ENCODE assay signal across 20 cellular contexts in genomic region chr17:6328279-6328678, GRCh38.
DNase-seq lines count a peak whose midpoint lies in the region; ATAC-seq and TF ChIP-seq lines count a peak whose summit lies in the region.
"Had no signal": no experiment of that assay in that cellular context is flagged by ENCODE, and none has a peak within 500 bp of the region (broad histone marks: within the 10 kb centered on the region; RNA-seq: fewer than 3 reads in every experiment).

No MANE protein-coding gene starts in this region.

- H3K27ac Mint-ChIP-seq in WTC11: no peak overlapping the region
- no peak overlapping the region for H3K27ac Mint-ChIP-seq in activated naive CD8-positive, alpha-beta T cell treated with anti-CD3 and anti-CD28 coated beads, Interleukin-2, amount 50 U/mL, for 24 hours
- H3K27ac Mint-ChIP-seq: activated B cell treated with CpG ODN at 0.5 μM for 24 hours, immature natural killer cell had no signal

- H3K9me3 ChIP-seq in heart right ventricle (no peaks in the 10 kb centered on the region), right cardiac atrium (ENCODE audit: control insufficient read depth, low read length) (no peaks in the 10 kb centered on the region), skeletal muscle tissue (ENCODE audit: control insufficient read depth in 3 of 3, low read length in 3 of 3) (peaks cover 0 to 2% (median 0%) of the 10 kb centered on the region in 3 donors), MM.1S (replicated peaks; ENCODE audit: insufficient read depth, low read length) (no peaks in the 10 kb centered on the region)
- H3K9me3 ChIP-seq: body of pancreas, uterus had no signal

- peak overlapping the region in 8 of 10 donors; percentile 61 to 88 (median 80) for H3K27ac ChIP-seq in heart right ventricle
- H3K27ac ChIP-seq in right cardiac atrium (ENCODE audit: low read length): no peak overlapping the region
- peak overlapping the region; percentile 77 for H3K27ac ChIP-seq in skeletal muscle tissue (ENCODE audit: low read depth, low read length)
- H3K27ac ChIP-seq in MM.1S (ENCODE audit: low read length): no peak overlapping the region
- H3K27ac ChIP-seq: KMS-11 had no signal

- H3K4me1 ChIP-seq in heart right ventricle (peaks cover 0 to 41% (median 17%) of the 10 kb centered on the region in 9 donors), right cardiac atrium (ENCODE audit: control insufficient read depth, insufficient read depth, low read length) (peaks cover 5% of the 10 kb centered on the region), skeletal muscle tissue (ENCODE audit: control insufficient read depth in 3 of 3, insufficient read depth in 3 of 3, low read length in 3 of 3) (peaks cover 3 to 18% (median 5%) of the 10 kb centered on the region in 3 donors), MM.1S (ENCODE audit: low read length) (no peaks in the 10 kb centered on the region)
- H3K4me1 ChIP-seq: body of pancreas, uterus had no signal

- POLR2A ChIA-PET in WTC11 (lab: Charles Lee): no interaction called here

- H3K79me2 ChIP-seq in MM.1S (ENCODE audit: low read length): no peaks in the 10 kb centered on the region

- H3K9ac ChIP-seq in skeletal muscle tissue (ENCODE audit: low read depth in 1 of 3, low read length in 3 of 3) (no peak overlapping the region), MM.1S (ENCODE audit: low read length) (no peak overlapping the region)
- H3K9ac ChIP-seq: KMS-11 had no signal

- no peaks in the 10 kb centered on the region for H3F3A ChIP-seq in MM.1S (ENCODE audit: insufficient read depth, low read length)

- H3K36me3 Mint-ChIP-seq in WTC11: no peaks in the 10 kb centered on the region
- H3K36me3 Mint-ChIP-seq in activated naive CD8-positive, alpha-beta T cell treated with anti-CD3 and anti-CD28 coated beads, Interleukin-2, amount 50 U/mL, for 24 hours (ENCODE audit: low read depth): no peaks in the 10 kb centered on the region
- H3K36me3 Mint-ChIP-seq: immature natural killer cell had no signal

- peaks cover 6% of the 10 kb centered on the region; the same call in 1 of the 2 replicates for H3K27me3 Mint-ChIP-seq in WTC11 (ENCODE audit: low read depth)
- H3K27me3 Mint-ChIP-seq in activated naive CD8-positive, alpha-beta T cell treated with anti-CD3 and anti-CD28 coated beads, Interleukin-2, amount 50 U/mL, for 24 hours: peaks cover 33% of the 10 kb centered on the region

- WGBS in heart right ventricle, 2 donors: 70 to 74% methylated on average over 4 of the region's 4 CpGs
- WGBS in right cardiac atrium: 72% methylated on average over 4 of the region's 4 CpGs

- no peak overlapping the region for H2AFZ ChIP-seq in MM.1S (ENCODE audit: low read length)

- no peak for ATAC-seq in heart right ventricle
- ATAC-seq in right cardiac atrium: no peak
- no peak; the same call in 1 of the 2 replicates for ATAC-seq in WTC11
- ATAC-seq in HG03342 (IDR thresholded peaks at IDR 0.05; ENCODE audit: unreplicated experiment): no peak
- no peak for ATAC-seq in activated naive CD8-positive, alpha-beta T cell treated with anti-CD3 and anti-CD28 coated beads, Interleukin-2, amount 50 U/mL, for 24 hours
- ATAC-seq: body of pancreas, left ventricle myocardium superior had no signal

- H3K9me2 ChIP-seq in MM.1S (replicated peaks; ENCODE audit: insufficient read depth, low read length): no peaks in the 10 kb centered on the region

- H3K27me3 ChIP-seq in heart right ventricle (peaks cover 0 to 4% (median 0%) of the 10 kb centered on the region in 7 donors), right cardiac atrium (ENCODE audit: control insufficient read depth, insufficient read depth) (no peaks in the 10 kb centered on the region), skeletal muscle tissue (ENCODE audit: control insufficient read depth in 3 of 3, insufficient read depth in 3 of 3, low read length in 3 of 3) (peaks cover 14 to 25% (median 21%) of the 10 kb centered on the region in 3 donors), MM.1S (replicated peaks; ENCODE audit: insufficient read depth, low read length) (0 out of 2 replicates have a peak, but pooled peaks cover 8% of the 10 kb centered on the region)
- H3K27me3 ChIP-seq: body of pancreas, uterus had no signal

- H3K4me1 Mint-ChIP-seq in WTC11: no peaks in the 10 kb centered on the region; the same call in 1 of the 2 replicates
- no peaks in the 10 kb centered on the region for H3K4me1 Mint-ChIP-seq in activated naive CD8-positive, alpha-beta T cell treated with anti-CD3 and anti-CD28 coated beads, Interleukin-2, amount 50 U/mL, for 24 hours
- H3K4me1 Mint-ChIP-seq: activated B cell treated with CpG ODN at 0.5 μM for 24 hours, immature natural killer cell had no signal

- no peak overlapping the region for H3K4me3 ChIP-seq in heart right ventricle
- H3K4me3 ChIP-seq in right cardiac atrium (ENCODE audit: low read length): no peak overlapping the region
- no peak overlapping the region for H3K4me3 ChIP-seq in Jurkat, Clone E6-1 (ENCODE audit: low read length)
- no peak overlapping the region for H3K4me3 ChIP-seq in skeletal muscle tissue (ENCODE audit: low read length in 3 of 3)
- no peak overlapping the region for H3K4me3 ChIP-seq in MM.1S (ENCODE audit: low read length)
- H3K4me3 ChIP-seq: body of pancreas, uterus had no signal

- no peak for TF ChIP-seq CTCF in heart right ventricle (IDR thresholded peaks at IDR 0.05)
- TF ChIP-seq CTCF in WTC11 (IDR thresholded peaks at IDR 0.05): no peak
- no peak for TF ChIP-seq CTCF in MM.1S (IDR thresholded peaks at IDR 0.05; ENCODE audit: low read length)

- no peak overlapping the region for H3K4me3 Mint-ChIP-seq in WTC11
- no peak overlapping the region for H3K4me3 Mint-ChIP-seq in activated naive CD8-positive, alpha-beta T cell treated with anti-CD3 and anti-CD28 coated beads, Interleukin-2, amount 50 U/mL, for 24 hours
- H3K4me3 Mint-ChIP-seq: activated B cell treated with CpG ODN at 0.5 μM for 24 hours, immature natural killer cell had no signal

- no peak overlapping the region for H3K4me2 ChIP-seq in MM.1S (ENCODE audit: low read depth, low read length)
- H3K4me2 ChIP-seq: KMS-11 had no signal

- H3K36me3 ChIP-seq in heart right ventricle: no peaks in the 10 kb centered on the region
- no peaks in the 10 kb centered on the region for H3K36me3 ChIP-seq in skeletal muscle tissue (ENCODE audit: control insufficient read depth in 3 of 3, insufficient read depth in 3 of 3, low read length in 3 of 3)
- H3K36me3 ChIP-seq in MM.1S (replicated peaks; ENCODE audit: insufficient read depth, low read length): no peaks in the 10 kb centered on the region
- H3K36me3 ChIP-seq: uterus had no signal

- H4K20me1 ChIP-seq in MM.1S (ENCODE audit: insufficient read depth, low read length): no peaks in the 10 kb centered on the region

- CTCF ChIA-PET in WTC11 (lab: Charles Lee): interaction anchor here (2.7 kb wide), 1 partner anchor 84 kb away, joined by 8 read pairs; no protein-coding TSS in a partner anchor

- intact Hi-C loops in heart right ventricle (cut with DNase I) (loop anchor here in 3 of 10 donors (5.0 to 10.0 kb wide), 2 partner anchors 231 to 233 kb away; no protein-coding TSS in a partner anchor), right cardiac atrium (cut with DNase I) (no loop called here)

- peaks cover 13% of the 10 kb centered on the region for H3K9me3 Mint-ChIP-seq in WTC11
- no peaks in the 10 kb centered on the region for H3K9me3 Mint-ChIP-seq in activated naive CD8-positive, alpha-beta T cell treated with anti-CD3 and anti-CD28 coated beads, Interleukin-2, amount 50 U/mL, for 24 hours

- no peak for DNase-seq in heart right ventricle
- no peak for DNase-seq in right cardiac atrium
- DNase-seq in Jurkat, Clone E6-1 (ENCODE audit: low read depth, low spot score): peak; percentile 17
- no peak for DNase-seq in WTC11 (ENCODE audit: low spot score)
- no peak for DNase-seq in MM.1S
- DNase-seq in activated naive CD8-positive, alpha-beta T cell treated with anti-CD3 and anti-CD28 coated beads, Interleukin-2, amount 50 U/mL, for 24 hours: no peak
- DNase-seq: activated B cell treated with CpG ODN at 0.5 μM for 24 hours; activated CD4-positive, alpha-beta T cell treated with anti-CD3 and anti-CD28 coated beads, Interleukin-2, amount 50 U/mL, for 48 hours; activated effector memory CD4-positive, alpha-beta T cell treated with Interleukin-2 at 50 U/mL for 16 hours; body of pancreas; C1 segment of cervical spinal cord; GOT3; immature natural killer cell; left ventricle myocardium superior; NCI-H2107; NCI-H446 treated with DMSO at 0.1 percent for 48 hours; uterus had no signal

TF ChIP-seq in WTC11, 78 proteins besides CTCF, POLR2A, EP300 and RAD21:
- TF ChIP-seq, protein P1, sequence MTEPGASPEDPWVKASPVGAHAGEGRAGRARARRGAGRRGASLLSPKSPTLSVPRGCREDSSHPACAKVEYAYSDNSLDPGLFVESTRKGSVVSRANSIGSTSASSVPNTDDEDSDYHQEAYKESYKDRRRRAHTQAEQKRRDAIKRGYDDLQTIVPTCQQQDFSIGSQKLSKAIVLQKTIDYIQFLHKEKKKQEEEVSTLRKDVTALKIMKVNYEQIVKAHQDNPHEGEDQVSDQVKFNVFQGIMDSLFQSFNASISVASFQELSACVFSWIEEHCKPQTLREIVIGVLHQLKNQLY (CRISPR knock-in tag; IDR thresholded peaks at IDR 0.05): no peak
- TF ChIP-seq USF1 (CRISPR knock-in tag; IDR thresholded peaks at IDR 0.05): peak; percentile 89
- TF ChIP-seq ZNF138 (CRISPR knock-in tag; conservative IDR thresholded peaks at IDR 0.05): no peak
- no peak for TF ChIP-seq CREM (CRISPR knock-in tag; IDR thresholded peaks at IDR 0.05)
- peak; percentile 91 for TF ChIP-seq NFYB (CRISPR knock-in tag; conservative IDR thresholded peaks at IDR 0.05; ENCODE audit: low read depth)
- TF ChIP-seq, protein P2, sequence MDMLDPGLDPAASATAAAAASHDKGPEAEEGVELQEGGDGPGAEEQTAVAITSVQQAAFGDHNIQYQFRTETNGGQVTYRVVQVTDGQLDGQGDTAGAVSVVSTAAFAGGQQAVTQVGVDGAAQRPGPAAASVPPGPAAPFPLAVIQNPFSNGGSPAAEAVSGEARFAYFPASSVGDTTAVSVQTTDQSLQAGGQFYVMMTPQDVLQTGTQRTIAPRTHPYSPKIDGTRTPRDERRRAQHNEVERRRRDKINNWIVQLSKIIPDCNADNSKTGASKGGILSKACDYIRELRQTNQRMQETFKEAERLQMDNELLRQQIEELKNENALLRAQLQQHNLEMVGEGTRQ (CRISPR knock-in tag; IDR thresholded peaks at IDR 0.05): peak; percentile 92
TF ChIP-seq in WTC11: peak in this region for 3.

Comparison
In these comparisons a context has a peak if more than half of its experiments do, and no peak if none do; other contexts are left out.
1. H3K27ac ChIP-seq: peak in heart right ventricle (8 of 10) and skeletal muscle tissue (single experiment); none in right cardiac atrium (single experiment) and MM.1S (single experiment).